In the genomic region with DNA sequence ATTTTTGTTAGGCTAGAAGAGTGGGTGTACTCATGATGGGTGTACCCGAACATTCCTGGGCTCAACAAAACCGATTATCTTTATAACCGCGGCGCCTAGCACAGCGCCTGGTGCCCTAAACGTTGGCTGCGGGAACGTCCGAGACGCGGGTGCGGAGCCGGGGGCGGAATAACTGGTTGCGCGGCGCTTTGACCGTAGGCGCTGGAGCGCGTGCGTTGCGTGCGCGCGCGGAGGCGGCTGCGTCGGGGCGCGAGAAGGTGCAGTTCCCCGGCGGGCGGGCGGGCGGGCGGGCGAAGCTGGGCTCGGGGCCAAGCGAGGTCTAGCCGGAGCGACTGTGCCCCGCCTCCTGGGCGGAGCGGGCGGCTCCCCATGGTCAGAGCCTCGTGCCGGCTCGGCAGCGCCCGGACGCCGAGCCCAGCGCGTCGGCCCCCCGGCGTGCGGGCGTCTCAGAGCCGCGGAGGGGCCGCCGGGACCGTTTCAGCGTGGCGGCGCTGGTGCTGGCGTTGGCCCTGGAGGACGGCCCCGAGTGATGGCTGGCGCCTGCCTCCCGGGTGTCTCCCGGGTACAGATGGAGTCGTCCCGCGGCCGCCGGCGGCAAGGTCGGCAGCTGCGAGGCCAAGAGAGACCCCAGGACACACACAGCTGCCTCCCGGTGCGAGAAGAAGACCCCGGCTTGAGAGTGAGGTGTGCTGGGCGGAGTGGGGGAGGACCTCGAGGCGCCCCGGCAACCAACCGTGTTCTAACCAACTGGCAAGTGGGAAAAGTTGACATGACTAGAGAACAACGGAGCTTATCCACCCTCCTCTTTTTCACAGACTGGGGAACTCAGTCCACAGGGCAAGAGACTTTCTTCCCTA, we compare ENCODE assay signal across 8 cellular contexts. TPM values are rescaled to one million over a fixed set of nuclear protein-coding genes. Genes with fewer than 3 reads are reported as not detected.
A peak's percentile ranks its signal among the peaks of the same experiment; 100 is the strongest.
DNase-seq lines count a peak whose midpoint lies in the region; ATAC-seq, FAIRE-seq and TF ChIP-seq lines count a peak whose summit lies in the region.

Gene PLAAT1 (plus strand): TSS at position 373 of the 857 bp plus-strand sequence. CDS start 14,429 bp downstream, outside the sequence.

- H3K9me3 ChIP-seq in GM12878 (replicated peaks; ENCODE audit: control insufficient read depth, insufficient read depth, low read length) (no peaks in the 10 kb centered on the region; the same call in 2 of the 3 replicates), gastrocnemius medialis (no peaks in the 10 kb centered on the region)

- no peaks in the 10 kb centered on the region for H4K20me1 ChIP-seq in GM12878 (ENCODE audit: control insufficient read depth, insufficient read depth)

- no peaks in the 10 kb centered on the region for H3K36me3 ChIP-seq in GM12878 (ENCODE audit: control insufficient read depth in 2 of 2, insufficient read depth in 2 of 2, low read length in 1 of 2)
- no peaks in the 10 kb centered on the region for H3K36me3 ChIP-seq in gastrocnemius medialis

- POLR2A ChIA-PET in GM12878 (lab: Charles Lee), result interaction anchor here (0.6 kb wide), 1 partner anchor 40 kb away, joined by 3 read pairs; no protein-coding TSS in a partner anchor

- WGBS in GM12878 (ENCODE audit: insufficient coverage, insufficient replicate concordance, low lambda C conversion rate, missing lambda C conversion rate), result 8% methylated on average over 70 of the region's 93 CpGs

- TF ChIP-seq EP300 in GM12878 (IDR thresholded peaks at IDR 0.05; ENCODE audit: borderline replicate concordance in 1 of 2, control insufficient read depth in 1 of 2, low read depth in 2 of 2, low read length in 2 of 2), result no peak

- H2AFZ ChIP-seq in GM12878 (ENCODE audit: control insufficient read depth, low read depth, low read length), result no peak within 1 kb of the TSS; the same call in 1 of the 2 replicates

- CTCF ChIA-PET in GM12878 (lab: Yijun Ruan, JAX), result no interaction called here

- peak within 1 kb of the TSS; percentile 44; the same call in 1 of the 2 replicates for H3K4me2 ChIP-seq in GM12878 (ENCODE audit: control insufficient read depth, insufficient read depth)

- ATAC-seq in HG03159 (IDR thresholded peaks at IDR 0.05; ENCODE audit: unreplicated experiment) (peak; percentile 62), GM12878 (no peak), gastrocnemius medialis (peak; percentile 69 to 79), HG03097 (IDR thresholded peaks at IDR 0.05; ENCODE audit: low FRiP score, unreplicated experiment) (no peak)

- RAD21 ChIA-PET in GM12878 (lab: Charles Lee; ENCODE audit: unreplicated experiment), result no interaction called here

- no TSS peak for BruUV-seq in GM12878 (replicated peaks; lab: Mats Ljungman, UMichigan)

- DNase-seq in A172 (ENCODE audit: low spot score) (peak; percentile 69), GM13977 (ENCODE audit: low spot score) (peak; percentile 84), NCI-H526 (lab: John Stamatoyannopoulos, UW) (peak; percentile 44 to 91), GM12878 (ENCODE audit: low read depth, low spot score) (no peak), gastrocnemius medialis (peak; percentile 61 to 79)

- no peaks in the 10 kb centered on the region for H3K79me2 ChIP-seq in GM12878 (ENCODE audit: control insufficient read depth, insufficient read depth, low read length)

- H3K4me1 ChIP-seq in GM12878 (ENCODE audit: control insufficient read depth, insufficient read depth, low read length), result no peaks in the 10 kb centered on the region
- peaks cover 16 to 31% of the 10 kb centered on the region in 2 donors for H3K4me1 ChIP-seq in gastrocnemius medialis

- no peak for TF ChIP-seq CTCF in GM13977 (IDR thresholded peaks at IDR 0.05; ENCODE audit: extremely low read depth, insufficient read depth, missing control alignments)
- no peak for TF ChIP-seq CTCF in GM12878 (IDR thresholded peaks at IDR 0.05 in 2 of 3, conservative IDR thresholded peaks at IDR 0.05 in 1 of 3; ENCODE audit: control insufficient read depth in 2 of 3, extremely low read depth in 1 of 3, insufficient read depth in 1 of 3, low read depth in 3 of 3, low read length in 3 of 3)
- no peak for TF ChIP-seq CTCF in gastrocnemius medialis (IDR thresholded peaks at IDR 0.05 in 4 of 5, conservative IDR thresholded peaks at IDR 0.05 in 1 of 5)

- H3K27me3 ChIP-seq in GM12878 (replicated peaks in 1 of 2; ENCODE audit: control insufficient read depth in 2 of 2, insufficient read depth in 2 of 2, low read length in 1 of 2), result peaks cover 2% of the 10 kb centered on the region in 2 experiments; a peak in 3 of 4 replicates
- H3K27me3 ChIP-seq in gastrocnemius medialis, result no peaks in the 10 kb centered on the region

- no peak within 1 kb of the TSS for H3K27ac ChIP-seq in GM12878 (ENCODE audit: control insufficient read depth, insufficient read depth)
- H3K27ac ChIP-seq in gastrocnemius medialis, result peak within 1 kb of the TSS; percentile 96 to 98 (median 97)

- in situ Hi-C loops in GM13977 (cut with MboI; ENCODE audit: low pct_unique_long_range_greater_than_20kb, low sequenced_read_pairs, unreplicated experiment), result no loop called here
- in situ Hi-C loops in GM12878 (cut with MboI), result no loop called here
- in situ Hi-C loops in gastrocnemius medialis (cut with MboI; ENCODE audit: low sequenced_read_pairs in 4 of 4), result no loop called here

- no peak within 1 kb of the TSS for H3K4me3 ChIP-seq in GM12878
- H3K4me3 ChIP-seq in iPS-11a (ENCODE audit: low read depth, low read length), result peak within 1 kb of the TSS; percentile 66
- peak within 1 kb of the TSS; percentile 65 to 76 (median 72) for H3K4me3 ChIP-seq in gastrocnemius medialis

- SMC1A ChIA-PET in GM12878 (lab: Charles Lee; ENCODE audit: uncharacterized antibody, unreplicated experiment), result no interaction called here

- TF ChIP-seq RAD21 in GM12878 (IDR thresholded peaks at IDR 0.05; ENCODE audit: insufficient read depth, low read depth, low read length), result no peak

- TF ChIP-seq POLR2A in GM12878 (IDR thresholded peaks at IDR 0.05; ENCODE audit: low read depth, low read length) (no peak), gastrocnemius medialis (IDR thresholded peaks at IDR 0.05) (peak; percentile 82 to 87)

- intact Hi-C loops in GM12878 (cut with micrococcal nuclease; ENCODE audit: unreplicated experiment) (no loop called here), gastrocnemius medialis (cut with DNase I; ENCODE audit: low total_unique reads) (loop anchor here (1.0 to 5.0 kb wide), 5 partner anchors 34 to 414 kb away; partner anchors contain the start of genes MB21D2 and OPA1)

- no peak for FAIRE-seq in GM12878 (lab: Jason Lieb, UNC)

- H3K9ac ChIP-seq in GM12878 (ENCODE audit: control insufficient read depth, insufficient read depth, low read length), result no peak within 1 kb of the TSS

TF ChIP-seq in GM12878, 131 proteins besides CTCF, POLR2A, EP300 and RAD21:
- 0 out of 4 replicates have a peak, but pooled peaks of 1 of the 2 experiments have one; percentile 3 for TF ChIP-seq SRF (IDR thresholded peaks at IDR 0.05; ENCODE audit: low read depth in 2 of 2, low read length in 2 of 2)
- TF ChIP-seq ZNF217 (IDR thresholded peaks at IDR 0.05), result no peak
- TF ChIP-seq POU2F2 (IDR thresholded peaks at IDR 0.05; ENCODE audit: borderline replicate concordance, low read depth, low read length), result no peak

RNA-seq across cellular contexts. Expression of gene PLAAT1, which starts in this region (rescaled TPM):
- 7.5 and 29.3 TPM in 2 replicates for total RNA-seq in A172 (2014; rRNA removed; shearing (Covaris generic))
- total RNA-seq in GM12878 (2013; cell fraction: nucleolus; rRNA removed), result not detected in 2 replicates
- total RNA-seq in GM12878 (2014; rRNA removed), result not detected in 2 replicates
- total RNA-seq in GM12878 (2014; rRNA removed; fragmentation: Illumina TruSeq; extraction: Trizol), result not detected in 2 replicates
- not detected in 2 replicates for total RNA-seq in GM12878 (2021)
- not detected for polyA plus RNA-seq in GM12878 (2011; ENCODE audit: low read depth)
- polyA plus RNA-seq in GM12878 (2011; rRNA removed), result not detected in 2 replicates
- polyA plus RNA-seq in GM12878 (2011; cell fraction: cytosol; rRNA removed), result not detected in 2 replicates
- polyA plus RNA-seq in GM12878 (2011; cell fraction: nucleus; rRNA removed), result not detected in 2 replicates
- polyA plus RNA-seq in GM12878 (2012), result not detected in 2 replicates
- polyA plus RNA-seq in GM12878 (2014; fragmentation: Illumina TruSeq; extraction: Trizol), result not detected in 2 replicates
- not detected for polyA plus RNA-seq in GM12878 (2014; fragmentation: Nextera tagmentation; extraction: Ambion mirVana)
- not detected in 2 replicates for polyA plus RNA-seq in GM12878 (2014; rRNA removed)
- polyA plus RNA-seq in GM12878 (2016; fragmentation: Nextera tagmentation; extraction: Ambion mirVana), result not detected
- polyA minus RNA-seq in GM12878 (2011; rRNA and poly(A)+ RNA removed), result not detected in 2 replicates
- not detected in 2 replicates for polyA minus RNA-seq in GM12878 (2011; cell fraction: cytosol; rRNA and poly(A)+ RNA removed)
- not detected in 2 replicates for polyA minus RNA-seq in GM12878 (2011; cell fraction: nucleus; rRNA and poly(A)+ RNA removed)
- total RNA-seq in gastrocnemius medialis, result 10 to 100 TPM in 3 of 4 donors, 1 to 10 TPM in 1; 6.8 to 25.0 (median 18.8) TPM

Comparison
In these comparisons a context has a peak if more than half of its experiments do, and no peak if none do; other contexts are left out.
1. ATAC-seq: peak in HG03159 (single experiment) and gastrocnemius medialis (2 of 2); none in GM12878 (single experiment) and HG03097 (single experiment).